Comparison of ENCODE assay signal across 5 cellular contexts in genomic region chr1:13227271-13228055, GRCh38. TPM values are rescaled to one million over a fixed set of nuclear protein-coding genes. Genes with fewer than 3 reads are reported as not detected.
"Had no signal": no experiment of that assay in that cellular context is flagged by ENCODE, and none has a peak within 500 bp of the region (broad histone marks: within the 10 kb centered on the region; RNA-seq: fewer than 3 reads in every experiment).

No MANE protein-coding gene starts in this region.

RNA-seq across cellular contexts. Expression of gene PRAMEF18, which starts 1.5 kb away (rescaled TPM):
- total RNA-seq: LHCN-M2, MCF 10A, OCI-LY7, PC-3, SJCRH30 had no signal

RNA-seq across cellular contexts. Expression of gene PRAMEF13, which starts 26.3 kb away (rescaled TPM):
- total RNA-seq: LHCN-M2, MCF 10A, OCI-LY7, PC-3, SJCRH30 had no signal

RNA-seq across cellular contexts. Expression of gene PRAMEF5, which starts 26.5 kb away (rescaled TPM):
- total RNA-seq: LHCN-M2, MCF 10A, OCI-LY7, PC-3, SJCRH30 had no signal

RNA-seq across cellular contexts. Expression of gene PRAMEF9, which starts 55.8 kb away (rescaled TPM):
- total RNA-seq: LHCN-M2, MCF 10A, OCI-LY7, PC-3, SJCRH30 had no signal

RNA-seq across cellular contexts. Expression of gene PRAMEF8, which starts 57.5 kb away (rescaled TPM):
- total RNA-seq: LHCN-M2, MCF 10A, OCI-LY7, PC-3, SJCRH30 had no signal
